9 cellular contexts compared by ENCODE assay signal in genomic region chr11:112128483-112129121, GRCh38. TPM values are rescaled to one million over a fixed set of nuclear protein-coding genes. Genes with fewer than 3 reads are reported as not detected.
DNase-seq lines count a peak whose midpoint lies in the region; ATAC-seq and TF ChIP-seq lines count a peak whose summit lies in the region.
"Had no signal": no experiment of that assay in that cellular context is flagged by ENCODE, and none has a peak within 500 bp of the region (broad histone marks: within the 10 kb centered on the region; RNA-seq: fewer than 3 reads in every experiment).

No MANE protein-coding gene starts in this region.

- no peak for ATAC-seq in omental fat pad (ENCODE audit: low FRiP score)
- ATAC-seq in GM21360 (IDR thresholded peaks at IDR 0.05; ENCODE audit: unreplicated experiment), result no peak
- no peak for ATAC-seq in WTC11

- H3K4me3 Mint-ChIP-seq in WTC11, result no peak overlapping the region
- H3K4me3 Mint-ChIP-seq: T-helper 1 cell treated with Interleukin-12 subunit alpha and Interleukin-12 subunit beta and Interleukin-4 antibody, amounts not matched to agents 30 μg/mL and 1 μg/mL, for 36 hours had no signal

- H3K36me3 Mint-ChIP-seq in WTC11, result no peaks in the 10 kb centered on the region

- H3K9me3 Mint-ChIP-seq in WTC11, result no peaks in the 10 kb centered on the region
- H3K9me3 Mint-ChIP-seq: T-helper 1 cell treated with Interleukin-12 subunit alpha and Interleukin-12 subunit beta and Interleukin-4 antibody, amounts not matched to agents 30 μg/mL and 1 μg/mL, for 36 hours had no signal

- CTCF ChIA-PET in WTC11 (lab: Charles Lee), result interaction anchor here (1.3 to 1.8 kb wide), 3 partner anchors 8 to 47 kb away, joined by 3 to 6 read pairs (median 4); partner anchors contain the start of gene BCO2

- no peak overlapping the region for H3K27ac Mint-ChIP-seq in WTC11
- H3K27ac Mint-ChIP-seq: T-helper 1 cell treated with Interleukin-12 subunit alpha and Interleukin-12 subunit beta and Interleukin-4 antibody, amounts not matched to agents 30 μg/mL and 1 μg/mL, for 36 hours had no signal

- H3K27me3 Mint-ChIP-seq in WTC11 (ENCODE audit: low read depth), result no peaks in the 10 kb centered on the region

- H3K4me1 Mint-ChIP-seq in WTC11, result no peaks in the 10 kb centered on the region

- no peak overlapping the region for H3K4me3 ChIP-seq in choroid plexus epithelial cell (ENCODE audit: low read depth, low read length)

- DNase-seq in DMS153 treated with DMSO at 0.1 percent for 48 hours (lab: John Stamatoyannopoulos, UW; ENCODE audit: unreplicated experiment), result peak; percentile 90
- DNase-seq in NCI-H2171 treated with DMSO at 0.1 percent for 48 hours (lab: John Stamatoyannopoulos, UW), result peak; percentile 54
- DNase-seq in choroid plexus epithelial cell (ENCODE audit: low read depth), result peak; percentile 76
- peak; percentile 37 for DNase-seq in omental fat pad (ENCODE audit: low spot score)
- DNase-seq in WTC11 (ENCODE audit: low spot score), result no peak
- DNase-seq in NK-92 treated with Interleukin-12 subunit alpha and Interleukin-12 subunit beta, amount 100 ng/mL, for 24 hours (lab: John Stamatoyannopoulos, UW), result no peak
- DNase-seq in AML-193 (lab: John Stamatoyannopoulos, UW), result no peak

- TF ChIP-seq CTCF in choroid plexus epithelial cell (conservative IDR thresholded peaks at IDR 0.05; ENCODE audit: low read depth, low read length), result no peak
- TF ChIP-seq CTCF in omental fat pad (IDR thresholded peaks at IDR 0.05), result no peak
- TF ChIP-seq CTCF in WTC11 (IDR thresholded peaks at IDR 0.05), result no peak

- POLR2A ChIA-PET in WTC11 (lab: Charles Lee), result no interaction called here

TF ChIP-seq in WTC11, 78 proteins besides CTCF, POLR2A, EP300 and RAD21:
- TF ChIP-seq ZNF263 (CRISPR knock-in tag; IDR thresholded peaks at IDR 0.05; ENCODE audit: low read depth) (no peak), ZNF396 (CRISPR knock-in tag; IDR thresholded peaks at IDR 0.05; ENCODE audit: borderline replicate concordance) (no peak), CDX4 (CRISPR knock-in tag; IDR thresholded peaks at IDR 0.05; ENCODE audit: borderline replicate concordance) (no peak), GTF2I (CRISPR knock-in tag; conservative IDR thresholded peaks at IDR 0.05) (no peak), SMAD4 (CRISPR knock-in tag; IDR thresholded peaks at IDR 0.05) (no peak), ZNF425 (CRISPR knock-in tag; conservative IDR thresholded peaks at IDR 0.05) (no peak), PRRX2 (CRISPR knock-in tag; IDR thresholded peaks at IDR 0.05) (no peak), FOXP4 (CRISPR knock-in tag; IDR thresholded peaks at IDR 0.05) (no peak), MYBL2 (CRISPR knock-in tag; IDR thresholded peaks at IDR 0.05) (no peak), ZNF281 (CRISPR knock-in tag; IDR thresholded peaks at IDR 0.05) (no peak), TP53 (CRISPR knock-in tag; IDR thresholded peaks at IDR 0.05) (no peak), FOXK1 (CRISPR knock-in tag; IDR thresholded peaks at IDR 0.05) (no peak), ESRRA (CRISPR knock-in tag; IDR thresholded peaks at IDR 0.05; ENCODE audit: borderline replicate concordance) (no peak), ETV6 (CRISPR knock-in tag; IDR thresholded peaks at IDR 0.05) (no peak), NR1H2 (CRISPR knock-in tag; IDR thresholded peaks at IDR 0.05) (no peak), KAT7 (CRISPR knock-in tag; IDR thresholded peaks at IDR 0.05; ENCODE audit: borderline replicate concordance) (no peak), ELF4 (CRISPR knock-in tag; IDR thresholded peaks at IDR 0.05; ENCODE audit: low read depth) (no peak), E2F5 (CRISPR knock-in tag; IDR thresholded peaks at IDR 0.05) (no peak)

RNA-seq across cellular contexts. Expression of gene IL18, which starts 35.3 kb away (rescaled TPM):
- total RNA-seq in omental fat pad (10 to 100 TPM; 10.4 to 70.9 (median 30.8) TPM), WTC11 (2021) (0.74 to 0.82 TPM (median 0.82 TPM) in 3 replicates)

RNA-seq across cellular contexts. Expression of gene TEX12, which starts 38.6 kb away (rescaled TPM):
- total RNA-seq in omental fat pad (under 1 TPM in 1 of 4 donors, not detected in 3; 0.96 TPM), WTC11 (2021) (not detected in 3 replicates)

RNA-seq across cellular contexts. Expression of gene SDHD, which starts 41.9 kb away (rescaled TPM):
- total RNA-seq in omental fat pad (100 to 1,000 TPM in 2 of 4 donors, 10 to 100 TPM in 2; 85.0 to 145 (median 104) TPM), WTC11 (2021) (94.3 to 105 TPM (median 98.9 TPM) in 3 replicates)

RNA-seq across cellular contexts. Expression of gene TIMM8B, which starts 42.0 kb away (rescaled TPM):
- 10 to 100 TPM; 31.5 to 37.1 (median 33.9) TPM for total RNA-seq in omental fat pad
- 67.9 to 88.2 TPM (median 74.4 TPM) in 3 replicates for total RNA-seq in WTC11 (2021)

RNA-seq across cellular contexts. Expression of gene BCO2, which starts 46.7 kb away (rescaled TPM):
- total RNA-seq in omental fat pad, result 10 to 100 TPM in 3 of 4 donors, 1 to 10 TPM in 1; 4.4 to 33.6 (median 18.3) TPM
- 0.48 to 1.3 TPM (median 1.0 TPM) in 3 replicates for total RNA-seq in WTC11 (2021)

Comparison
In these comparisons a context has a peak if more than half of its experiments do, and no peak if none do; other contexts are left out.
1. DNase-seq: peak in DMS153 treated with DMSO at 0.1 percent for 48 hours (single experiment), NCI-H2171 treated with DMSO at 0.1 percent for 48 hours (single experiment), choroid plexus epithelial cell (single experiment) and omental fat pad (single experiment); none in WTC11 (single experiment), NK-92 treated with Interleukin-12 subunit alpha and Interleukin-12 subunit beta, amount 100 ng/mL, for 24 hours (single experiment) and AML-193 (0 of 2).